Comparison of ENCODE assay signal across 1 cellular context in the genomic region with DNA sequence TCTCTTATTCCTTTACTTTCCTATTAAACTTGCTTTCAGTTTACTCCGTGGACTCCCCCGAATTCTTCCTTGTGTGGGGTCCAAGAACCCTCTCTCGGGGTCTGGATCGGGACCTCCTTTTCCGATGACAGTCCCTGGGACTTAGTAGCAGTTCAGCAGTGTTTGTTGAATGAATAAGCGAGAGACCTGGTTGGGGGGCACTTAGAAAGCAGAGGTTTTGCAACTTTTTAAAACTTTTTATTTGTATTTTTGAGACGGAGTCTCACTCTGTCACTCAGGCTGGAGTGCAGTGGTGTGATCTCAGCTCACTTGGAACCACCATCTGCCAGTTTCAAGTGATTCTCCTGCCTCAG.
TF ChIP-seq lines count a peak whose summit lies in the region.

No MANE protein-coding gene starts in this region.

TF ChIP-seq in HepG2, 621 proteins besides CTCF, POLR2A, EP300 and RAD21:
- peak; percentile 60; the same call in 1 of the 2 replicates for TF ChIP-seq ZNF3 (CRISPR knock-in tag; IDR thresholded peaks at IDR 0.05)
- TF ChIP-seq PRPF4 (IDR thresholded peaks at IDR 0.05; ENCODE audit: low read depth, low read length, poor library complexity, severe bottlenecking), result no peak
TF ChIP-seq in HepG2: peak in this region for 1.
